In genomic region chr11:105696000-105696399, GRCh38 we compare ENCODE assay signal across 22 cellular contexts.
DNase-seq lines count a peak whose midpoint lies in the region; ATAC-seq and TF ChIP-seq lines count a peak whose summit lies in the region.
"Had no signal": no experiment of that assay in that cellular context is flagged by ENCODE, and none has a peak within 500 bp of the region (broad histone marks: within the 10 kb centered on the region; RNA-seq: fewer than 3 reads in every experiment).

No MANE protein-coding gene starts in this region.

- no peak overlapping the region for H3K9ac ChIP-seq in MM.1S (ENCODE audit: low read length)

- no peak overlapping the region for H3K27ac Mint-ChIP-seq in memory B cell
- H3K27ac Mint-ChIP-seq: activated B cell treated with CpG ODN at 0.5 μM for 24 hours; activated naive CD8-positive, alpha-beta T cell treated with anti-CD3 and anti-CD28 coated beads, Interleukin-2, amount 10 ng/mL, durations not matched to agents 7 days and 5 days; CD8-positive, alpha-beta memory T cell; naive thymus-derived CD4-positive, alpha-beta T cell had no signal

- peaks cover 31% of the 10 kb centered on the region for H3K4me1 ChIP-seq in MM.1S (ENCODE audit: low read length)
- H3K4me1 ChIP-seq: Peyer's patch had no signal

- no peaks in the 10 kb centered on the region for H3K36me3 Mint-ChIP-seq in memory B cell
- H3K36me3 Mint-ChIP-seq: activated naive CD8-positive, alpha-beta T cell treated with anti-CD3 and anti-CD28 coated beads, Interleukin-2, amount 10 ng/mL, durations not matched to agents 7 days and 5 days; CD8-positive, alpha-beta memory T cell; naive thymus-derived CD4-positive, alpha-beta T cell had no signal

- DNase-seq in memory B cell (ENCODE audit: low spot score in 2 of 2) (no peak), DMS153 (lab: John Stamatoyannopoulos, UW) (no peak), NCI-H2196 (lab: John Stamatoyannopoulos, UW; ENCODE audit: unreplicated experiment) (no peak), MM.1S (no peak)
- DNase-seq: activated B cell treated with CpG ODN at 0.5 μM for 24 hours; activated naive CD8-positive, alpha-beta T cell treated with anti-CD3 and anti-CD28 coated beads, Interleukin-2, amount 10 ng/mL, durations not matched to agents 7 days and 5 days; activated T-cell treated with anti-CD3 and anti-CD28 coated beads, Interleukin-2, amount 50 U/mL, for 48 hours; CD8-positive, alpha-beta memory T cell; DND-41; H7; IMR-90; mesendoderm; naive thymus-derived CD4-positive, alpha-beta T cell; NCI-H187; NCI-H345; Peyer's patch; right cardiac atrium had no signal

- H3K9me3 ChIP-seq in MM.1S (replicated peaks; ENCODE audit: insufficient read depth, low read length): no peaks in the 10 kb centered on the region
- H3K9me3 ChIP-seq: Peyer's patch, thoracic aorta had no signal

- no peak overlapping the region for H3K4me2 ChIP-seq in MM.1S (ENCODE audit: low read depth, low read length)

- H3F3A ChIP-seq in MM.1S (ENCODE audit: insufficient read depth, low read length): peaks cover 28% of the 10 kb centered on the region

- H3K9me2 ChIP-seq in MM.1S (replicated peaks; ENCODE audit: insufficient read depth, low read length): no peaks in the 10 kb centered on the region

- no peaks in the 10 kb centered on the region for H3K79me2 ChIP-seq in MM.1S (ENCODE audit: low read length)

- no peaks in the 10 kb centered on the region for H3K36me3 ChIP-seq in MM.1S (replicated peaks; ENCODE audit: insufficient read depth, low read length)
- H3K36me3 ChIP-seq: Peyer's patch, thoracic aorta had no signal

- no peak for TF ChIP-seq CTCF in MM.1S (IDR thresholded peaks at IDR 0.05; ENCODE audit: low read length)

- peak; percentile 72 for ATAC-seq in GM18870 (IDR thresholded peaks at IDR 0.05; ENCODE audit: unreplicated experiment)
- peak; percentile 79 for ATAC-seq in GM21717 (IDR thresholded peaks at IDR 0.05; ENCODE audit: unreplicated experiment)
- ATAC-seq in HG03196 (IDR thresholded peaks at IDR 0.05; ENCODE audit: unreplicated experiment): peak; percentile 68
- peak; percentile 63 for ATAC-seq in memory B cell (ENCODE audit: low read depth)
- ATAC-seq in HG02885 (IDR thresholded peaks at IDR 0.05; ENCODE audit: poor library complexity, unreplicated experiment): no peak
- ATAC-seq: naive thymus-derived CD4-positive, alpha-beta T cell; right cardiac atrium had no signal

- H3K4me3 Mint-ChIP-seq in memory B cell: no peak overlapping the region
- H3K4me3 Mint-ChIP-seq: activated B cell treated with CpG ODN at 0.5 μM for 24 hours; activated naive CD8-positive, alpha-beta T cell treated with anti-CD3 and anti-CD28 coated beads, Interleukin-2, amount 10 ng/mL, durations not matched to agents 7 days and 5 days; CD8-positive, alpha-beta memory T cell; naive thymus-derived CD4-positive, alpha-beta T cell had no signal

- H2AFZ ChIP-seq in MM.1S (ENCODE audit: low read length): no peak overlapping the region

- no peaks in the 10 kb centered on the region for H3K27me3 ChIP-seq in MM.1S (replicated peaks; ENCODE audit: insufficient read depth, low read length)
- H3K27me3 ChIP-seq: Peyer's patch had no signal

- no peaks in the 10 kb centered on the region for H4K20me1 ChIP-seq in MM.1S (ENCODE audit: insufficient read depth, low read length)

- H3K27ac ChIP-seq in MM.1S (ENCODE audit: low read length): no peak overlapping the region
- H3K27ac ChIP-seq: Peyer's patch, thoracic aorta had no signal

- peaks cover 13% of the 10 kb centered on the region for H3K4me1 Mint-ChIP-seq in memory B cell
- H3K4me1 Mint-ChIP-seq: activated B cell treated with CpG ODN at 0.5 μM for 24 hours; activated naive CD8-positive, alpha-beta T cell treated with anti-CD3 and anti-CD28 coated beads, Interleukin-2, amount 10 ng/mL, durations not matched to agents 7 days and 5 days; CD8-positive, alpha-beta memory T cell; naive thymus-derived CD4-positive, alpha-beta T cell had no signal

- no peak overlapping the region for H3K4me3 ChIP-seq in MM.1S (ENCODE audit: low read length)
- H3K4me3 ChIP-seq: Peyer's patch, thoracic aorta had no signal

- H3K27me3 Mint-ChIP-seq in memory B cell: no peaks in the 10 kb centered on the region
- H3K27me3 Mint-ChIP-seq: activated naive CD8-positive, alpha-beta T cell treated with anti-CD3 and anti-CD28 coated beads, Interleukin-2, amount 10 ng/mL, durations not matched to agents 7 days and 5 days; CD8-positive, alpha-beta memory T cell had no signal

- no peaks in the 10 kb centered on the region for H3K9me3 Mint-ChIP-seq in memory B cell
- H3K9me3 Mint-ChIP-seq: activated B cell treated with CpG ODN at 0.5 μM for 24 hours; activated naive CD8-positive, alpha-beta T cell treated with anti-CD3 and anti-CD28 coated beads, Interleukin-2, amount 10 ng/mL, durations not matched to agents 7 days and 5 days; CD8-positive, alpha-beta memory T cell had no signal
